In the genomic region with DNA sequence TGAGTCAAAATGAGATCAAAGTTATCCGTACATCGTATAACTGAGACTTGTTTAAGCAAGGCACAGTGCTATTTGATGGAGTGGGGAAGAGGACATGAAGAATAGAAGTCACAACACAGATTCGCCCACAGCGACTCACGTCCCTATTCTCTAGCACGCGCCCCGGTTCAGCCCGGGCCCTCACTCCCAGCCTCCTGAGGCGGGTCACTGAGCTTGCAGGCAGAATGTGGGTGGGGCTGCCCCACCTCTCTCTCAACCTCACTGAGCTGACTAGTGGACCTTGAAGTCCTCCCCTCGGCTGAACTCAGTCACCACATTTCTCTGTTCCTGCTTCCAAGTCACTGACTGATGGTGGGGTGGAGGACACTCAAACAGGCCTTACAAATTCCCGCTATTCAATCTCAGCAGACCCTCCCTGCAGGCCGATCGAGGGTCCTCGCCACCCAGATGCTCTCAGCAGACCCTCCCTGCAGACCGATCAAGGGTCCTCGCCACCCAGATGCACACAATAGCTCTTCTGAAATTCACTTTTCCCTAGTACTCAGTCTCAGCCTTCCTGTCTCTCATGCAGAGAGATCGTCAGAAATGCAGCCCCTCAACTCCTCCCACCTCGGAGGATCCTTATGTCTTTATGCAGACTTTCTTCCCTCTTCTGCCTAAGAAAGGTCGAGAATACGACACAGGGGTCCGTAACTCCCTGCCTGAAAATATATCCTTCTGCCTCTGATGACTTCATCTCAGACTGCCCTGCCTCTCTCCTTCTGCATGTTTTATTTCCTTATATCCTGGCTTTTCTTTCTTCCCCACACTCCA, we compare ENCODE assay signal across 8 cellular contexts. TPM values are rescaled to one million over a fixed set of nuclear protein-coding genes. Genes with fewer than 3 reads are reported as not detected.
DNase-seq lines count a peak whose midpoint lies in the region; ATAC-seq and TF ChIP-seq lines count a peak whose summit lies in the region.

No MANE protein-coding gene starts in this region.

- H4K8ac ChIP-seq in mesenchymal stem cell (ENCODE audit: low read length), result no peak overlapping the region

- no peak overlapping the region for H2BK120ac ChIP-seq in mesenchymal stem cell (ENCODE audit: low read depth, low read length)

- H2BK15ac ChIP-seq in mesenchymal stem cell (ENCODE audit: low read depth, poor library complexity, severe bottlenecking), result no peak overlapping the region

- no peak overlapping the region for H3K14ac ChIP-seq in mesenchymal stem cell (ENCODE audit: low read length in 2 of 2)

- peaks cover 15 to 19% of the 10 kb centered on the region in 2 experiments for H3K27me3 ChIP-seq in mesenchymal stem cell (ENCODE audit: control insufficient read depth in 1 of 2, insufficient read depth in 1 of 2, low read length in 2 of 2)

- H3K36me3 ChIP-seq in ES-I3 (ENCODE audit: insufficient read depth, low read length), result no peaks in the 10 kb centered on the region
- no peaks in the 10 kb centered on the region for H3K36me3 ChIP-seq in mesenchymal stem cell (ENCODE audit: control insufficient read depth in 1 of 2, insufficient read depth in 2 of 2, low read depth in 1 of 2, low read length in 2 of 2)

- ATAC-seq in GM19455 (IDR thresholded peaks at IDR 0.05; ENCODE audit: unreplicated experiment) (peak; percentile 80), HG03095 (IDR thresholded peaks at IDR 0.05; ENCODE audit: unreplicated experiment) (peak; percentile 94)

- no peak overlapping the region for H3K4me2 ChIP-seq in mesenchymal stem cell (ENCODE audit: low read length, poor library complexity, severe bottlenecking)

- H2AK5ac ChIP-seq in mesenchymal stem cell (ENCODE audit: low read length, severe bottlenecking), result no peak overlapping the region

- H3K9ac ChIP-seq in ES-I3 (ENCODE audit: low read depth, low read length), result peak overlapping the region; percentile 14; the same call in 1 of the 2 replicates
- no peak overlapping the region for H3K9ac ChIP-seq in mesenchymal stem cell (ENCODE audit: low read length)

- H3K18ac ChIP-seq in mesenchymal stem cell (ENCODE audit: low read depth in 1 of 2, low read length in 2 of 2), result no peak overlapping the region

- H2AFZ ChIP-seq in mesenchymal stem cell (ENCODE audit: low read depth, low read length), result no peak overlapping the region

- no peak overlapping the region for H2BK12ac ChIP-seq in mesenchymal stem cell (ENCODE audit: low read length in 2 of 2)

- no peaks in the 10 kb centered on the region for H3K9me3 ChIP-seq in ES-I3 (ENCODE audit: control insufficient read depth, insufficient read depth, low read length)
- no peaks in the 10 kb centered on the region for H3K9me3 ChIP-seq in mesenchymal stem cell (ENCODE audit: control insufficient read depth, low read length)

- DNase-seq in epithelial cell of proximal tubule (ENCODE audit: low read depth) (no peak), iPS-NIHi7 (ENCODE audit: extremely low spot score) (no peak), HPDE6-E6E7 (ENCODE audit: extremely low spot score) (no peak), mesenchymal stem cell (no peak)
- DNase-seq in activated naive CD4-positive, alpha-beta T cell (lab: John Stamatoyannopoulos, UW), result no peak

- H3K4me3 ChIP-seq in epithelial cell of proximal tubule (ENCODE audit: low read depth, low read length), result peak overlapping the region; percentile 22
- no peak overlapping the region for H3K4me3 ChIP-seq in mesenchymal stem cell (ENCODE audit: insufficient read depth in 1 of 2, low read depth in 1 of 2, low read length in 2 of 2)

- H3K4me1 ChIP-seq in ES-I3 (ENCODE audit: insufficient read depth, low read length) (peaks cover 10% of the 10 kb centered on the region), mesenchymal stem cell (ENCODE audit: control insufficient read depth, insufficient read depth, low read depth, low read length) (peaks cover 4% of the 10 kb centered on the region)

- H3K79me1 ChIP-seq in mesenchymal stem cell (replicated peaks; ENCODE audit: low read length, poor library complexity, severe bottlenecking), result no peaks in the 10 kb centered on the region

- WGBS in mesenchymal stem cell, result 70% methylated on average over 22 of the region's 22 CpGs

- H2BK5ac ChIP-seq in mesenchymal stem cell (ENCODE audit: low read depth, low read length, poor library complexity, severe bottlenecking), result no peak overlapping the region

- H3K23ac ChIP-seq in mesenchymal stem cell (ENCODE audit: low read length in 2 of 2), result no peak overlapping the region

- no peak overlapping the region for H4K91ac ChIP-seq in mesenchymal stem cell (ENCODE audit: low read length)

- TF ChIP-seq CTCF in epithelial cell of proximal tubule (conservative IDR thresholded peaks at IDR 0.05; ENCODE audit: low read depth, low read length), result no peak

- no peak overlapping the region for H3K4ac ChIP-seq in mesenchymal stem cell (ENCODE audit: low read depth in 1 of 2, low read length in 2 of 2)

- H3K27ac ChIP-seq in mesenchymal stem cell (ENCODE audit: low read length, poor library complexity, severe bottlenecking), result no peak overlapping the region

RNA-seq across cellular contexts. Expression of gene GLDC, which starts 12.8 kb away (rescaled TPM):
- total RNA-seq in epithelial cell of proximal tubule, result 58.2 and 68.8 TPM in 2 replicates
- polyA plus RNA-seq in mesenchymal stem cell (2013, experiment 1 of 2), result 0.28 TPM
- polyA plus RNA-seq in mesenchymal stem cell (2013, experiment 2 of 2), result 0.45 TPM
